ENCODE assay signal across 32 cellular contexts in genomic region chr3:10449436-10449835, GRCh38. TPM values are rescaled to one million over a fixed set of nuclear protein-coding genes. Genes with fewer than 3 reads are reported as not detected.
"Had no signal": no experiment of that assay in that cellular context is flagged by ENCODE, and none has a peak within 500 bp of the region (broad histone marks: within the 10 kb centered on the region; RNA-seq: fewer than 3 reads in every experiment).

No MANE protein-coding gene starts in this region.

- H3K27me3 ChIP-seq: ascending aorta had no signal

- ATAC-seq: activated CD4-positive, alpha-beta T cell treated with anti-CD3 and anti-CD28 coated beads for 36 hours; activated CD4-positive, CD25-positive, alpha-beta regulatory T cell treated with anti-CD3 and anti-CD28 coated beads, Interleukin-2, amount 50 U/mL, for 24 hours; activated CD8-positive, alpha-beta memory T cell treated with anti-CD3 and anti-CD28 coated beads, Interleukin-2, amount 10 ng/mL, durations not matched to agents 7 days and 5 days; activated CD8-positive, alpha-beta T cell treated with anti-CD3 and anti-CD28 coated beads, Interleukin-2, amount 10 ng/mL, durations not matched to agents 7 days and 5 days; activated naive CD8-positive, alpha-beta T cell treated with anti-CD3 and anti-CD28 coated beads, Interleukin-2, amount 50 U/mL, for 24 hours; WTC11 had no signal

- H3K9me3 ChIP-seq: ascending aorta had no signal

- H3K4me1 ChIP-seq: ascending aorta had no signal

- H3K36me3 ChIP-seq: ascending aorta, cardiac muscle cell, WERI-Rb-1 had no signal

- H3K4me3 ChIP-seq: ascending aorta, cardiac muscle cell had no signal

- DNase-seq: activated CD4-positive, alpha-beta memory T cell treated with anti-CD3 and anti-CD28 coated beads, Interleukin-2, amount 10 ng/mL, durations not matched to agents 7 days and 5 days; activated CD4-positive, alpha-beta T cell treated with anti-CD3 and anti-CD28 coated beads for 1 hour; activated CD4-positive, alpha-beta T cell treated with anti-CD3 and anti-CD28 coated beads for 36 hours; activated CD4-positive, alpha-beta T cell treated with anti-CD3 and anti-CD28 coated beads for 48 hours; activated CD4-positive, alpha-beta T cell treated with anti-CD3 and anti-CD28 coated beads, Interleukin-2, amount 10 ng/mL, durations not matched to agents 7 days and 5 days; activated CD4-positive, alpha-beta T cell treated with anti-CD3 and anti-CD28 coated beads, Interleukin-2, amount 50 U/mL, for 48 hours; activated CD4-positive, CD25-positive, alpha-beta regulatory T cell; activated CD8-positive, alpha-beta memory T cell treated with anti-CD3 and anti-CD28 coated beads for 24 hours; activated CD8-positive, alpha-beta memory T cell treated with anti-CD3 and anti-CD28 coated beads, Interleukin-2, amount 10 ng/mL, durations not matched to agents 7 days and 5 days; activated CD8-positive, alpha-beta memory T cell treated with anti-CD3 and anti-CD28 coated beads, Interleukin-2, amount 50 U/mL, for 48 hours; activated CD8-positive, alpha-beta T cell treated with anti-CD3 and anti-CD28 coated beads, Interleukin-2, amount 10 ng/mL, durations not matched to agents 7 days and 5 days; activated effector memory CD4-positive, alpha-beta T cell treated with Interleukin-2 at 50 U/mL for 16 hours; activated gamma-delta T cell; activated naive CD4-positive, alpha-beta T cell treated with anti-CD3 and anti-CD28 coated beads, Interleukin-2, amount 10 ng/mL, durations not matched to agents 7 days and 5 days; activated naive CD4-positive, alpha-beta T cell treated with Interleukin-2 at 50 U/mL for 16 hours; activated naive CD8-positive, alpha-beta T cell treated with anti-CD3 and anti-CD28 coated beads, Interleukin-2, amount 10 ng/mL, durations not matched to agents 7 days and 5 days; activated naive CD8-positive, alpha-beta T cell treated with anti-CD3 and anti-CD28 coated beads, Interleukin-2, amount 50 U/mL, for 24 hours; activated T-cell treated with anti-CD3 and anti-CD28 coated beads, Interleukin-2, amount 50 U/mL, for 24 hours; activated T-cell treated with anti-CD3 and anti-CD28 coated beads, Interleukin-2, amount 50 U/mL, for 48 hours; amygdala; anterior cingulate cortex; cerebellar nuclear complex; T-helper 1 cell; T-helper 2 cell; T-helper 9 cell; WERI-Rb-1 had no signal

- H3K27ac ChIP-seq: ascending aorta, cardiac muscle cell, WERI-Rb-1 had no signal

RNA-seq across cellular contexts. Expression of gene ATP2B2, which starts 56.0 kb away (rescaled TPM):
- total RNA-seq: activated CD4-positive, alpha-beta memory T cell treated with anti-CD3 and anti-CD28 coated beads, Interleukin-2, amount 10 ng/mL, durations not matched to agents 7 days and 5 days; activated CD4-positive, alpha-beta T cell treated with anti-CD3 and anti-CD28 coated beads, Interleukin-2, amount 10 ng/mL, durations not matched to agents 7 days and 5 days; activated CD8-positive, alpha-beta memory T cell treated with anti-CD3 and anti-CD28 coated beads, Interleukin-2, amount 10 ng/mL, durations not matched to agents 7 days and 5 days; activated CD8-positive, alpha-beta T cell treated with anti-CD3 and anti-CD28 coated beads, Interleukin-2, amount 10 ng/mL, durations not matched to agents 7 days and 5 days; activated naive CD8-positive, alpha-beta T cell treated with anti-CD3 and anti-CD28 coated beads, Interleukin-2, amount 10 ng/mL, durations not matched to agents 7 days and 5 days; activated T-helper 2 cell treated with anti-CD3 and anti-CD28 coated beads, Interferon-gamma antibody, Interleukin-2, Interleukin-4, amounts not matched to agents 10 μg/mL and 5 μg/mL and 100 μg/mL, durations not matched to agents 14 hours and 24 hours and 36 hours; ascending aorta; bronchial epithelial cell had no signal
